Comparison of ENCODE assay signal across 8 cellular contexts in genomic region chr1:78003882-78004718, GRCh38. TPM values are rescaled to one million over a fixed set of nuclear protein-coding genes. Genes with fewer than 3 reads are reported as not detected.
DNase-seq lines count a peak whose midpoint lies in the region; ATAC-seq and TF ChIP-seq lines count a peak whose summit lies in the region.

No MANE protein-coding gene starts in this region.

- H3K9me3 ChIP-seq in SK-N-SH (no peaks in the 10 kb centered on the region), right cardiac atrium (ENCODE audit: control insufficient read depth, low read length) (no peaks in the 10 kb centered on the region)

- intact Hi-C loops in right cardiac atrium (cut with DNase I), result no loop called here

- H3K4me1 ChIP-seq in SK-N-SH (ENCODE audit: control insufficient read depth in 1 of 2, insufficient read depth in 2 of 2, low read depth in 1 of 2, low read length in 1 of 2) (peaks cover 6 to 8% of the 10 kb centered on the region in 2 experiments; a peak in 2 of 4 replicates), right cardiac atrium (ENCODE audit: control insufficient read depth, insufficient read depth, low read length) (no peaks in the 10 kb centered on the region)

- TF ChIP-seq CTCF in SK-N-SH (IDR thresholded peaks at IDR 0.05) (no peak), retinal pigment epithelial cell (conservative IDR thresholded peaks at IDR 0.05; ENCODE audit: low read depth, low read length) (no peak)

- CTCF ChIA-PET in SK-N-SH (lab: Yijun Ruan, JAX), result interaction anchor here (1.3 to 2.8 kb wide), 4 partner anchors 9 to 603 kb away, joined by 3 to 16 read pairs (median 8); no protein-coding TSS in a partner anchor

- ATAC-seq in GM21528 (IDR thresholded peaks at IDR 0.05; ENCODE audit: low FRiP score, unreplicated experiment) (peak; percentile 49), right cardiac atrium (peak; percentile 84 to 88)

- H2AFZ ChIP-seq in SK-N-SH (ENCODE audit: low read depth), result peak overlapping the region; percentile 75; the same call in 1 of the 2 replicates

- peaks cover 40% of the 10 kb centered on the region for H3F3A ChIP-seq in SK-N-SH (replicated peaks; ENCODE audit: insufficient read depth)

- POLR2A ChIA-PET in SK-N-SH (lab: Yijun Ruan, JAX), result interaction anchor here (0.8 to 2.5 kb wide), 7 partner anchors 9 to 224 kb away, joined by 3 to 26 read pairs (median 6); partner anchors contain the start of gene FUBP1

- H3K36me3 ChIP-seq in SK-N-SH (replicated peaks in 1 of 2; ENCODE audit: control insufficient read depth in 1 of 2, insufficient read depth in 2 of 2, low read length in 1 of 2), result peaks cover 0 to 5% of the 10 kb centered on the region in 2 experiments

- H3K4me2 ChIP-seq in SK-N-SH, result peak overlapping the region; percentile 71

- H3K27ac ChIP-seq in SK-N-SH (ENCODE audit: low read depth in 2 of 2, low read length in 1 of 2), result peak overlapping the region; percentile 90 to 95
- H3K27ac ChIP-seq in right cardiac atrium (ENCODE audit: low read length), result no peak overlapping the region

- DNase-seq in EL (peak; percentile 83), HUDEP-2 (lab: John Stamatoyannopoulos, UW; ENCODE audit: unreplicated experiment in 76 of 76) (peak in 70 of 76 experiments; percentile 8 to 89 (median 51)), SK-N-SH (peak; percentile 27), amniotic epithelial cell (ENCODE audit: low read depth) (peak; percentile 77), right cardiac atrium (peak; percentile 39 to 71 (median 65)), retinal pigment epithelial cell (ENCODE audit: low read depth) (no peak), NCI-H345 treated with DMSO at 0.1 percent for 48 hours (lab: John Stamatoyannopoulos, UW; ENCODE audit: unreplicated experiment) (no peak)

- TF ChIP-seq RAD21 in SK-N-SH (IDR thresholded peaks at IDR 0.05; ENCODE audit: low read length), result no peak

- H3K4me3 ChIP-seq in SK-N-SH (ENCODE audit: low read depth in 2 of 2, low read length in 1 of 2) (peak overlapping the region; percentile 62 to 70), right cardiac atrium (ENCODE audit: low read length) (peak overlapping the region; percentile 100), retinal pigment epithelial cell (ENCODE audit: low read length) (peak overlapping the region; percentile 54)

- TF ChIP-seq EP300 in SK-N-SH (IDR thresholded peaks at IDR 0.05; ENCODE audit: borderline replicate concordance in 1 of 2, low read depth in 1 of 2, low read length in 1 of 2), result no peak

- H3K27me3 ChIP-seq in SK-N-SH (ENCODE audit: insufficient read depth) (no peaks in the 10 kb centered on the region), right cardiac atrium (ENCODE audit: control insufficient read depth, insufficient read depth) (no peaks in the 10 kb centered on the region)

- 10% methylated on average over 8 of the region's 8 CpGs for WGBS in SK-N-SH (ENCODE audit: low lambda C conversion rate)
- WGBS in right cardiac atrium, result 4% methylated on average over 8 of the region's 8 CpGs

- no peaks in the 10 kb centered on the region; the same call in 1 of the 2 replicates for H4K20me1 ChIP-seq in SK-N-SH (ENCODE audit: insufficient read depth)

- H3K79me2 ChIP-seq in SK-N-SH (ENCODE audit: insufficient read depth), result peaks cover 58% of the 10 kb centered on the region

- no peaks in the 10 kb centered on the region for H3K9me2 ChIP-seq in SK-N-SH

- peak overlapping the region; percentile 96 for H3K9ac ChIP-seq in SK-N-SH

TF ChIP-seq in SK-N-SH, 30 proteins besides CTCF, POLR2A, EP300 and RAD21 (continues in another document):
- TF ChIP-seq NFIC (IDR thresholded peaks at IDR 0.05; ENCODE audit: borderline replicate concordance) (no peak), RXRA (IDR thresholded peaks at IDR 0.05; ENCODE audit: borderline replicate concordance, low read depth) (no peak), EZH2phosphoT487 (IDR thresholded peaks at IDR 0.05; ENCODE audit: borderline replicate concordance, low read depth) (no peak), SIN3A (IDR thresholded peaks at IDR 0.05; ENCODE audit: borderline replicate concordance, low read depth, low read length) (peak; percentile 86; the same call in 1 of the 2 replicates), TAF1 (IDR thresholded peaks at IDR 0.05; ENCODE audit: borderline replicate concordance, low read depth, low read length) (no peak), SMC3 (IDR thresholded peaks at IDR 0.05; ENCODE audit: low read depth, low read length) (no peak), CHD2 (IDR thresholded peaks at IDR 0.05; ENCODE audit: low read length, partially characterized antibody) (peak; percentile 23), FOSL2 (IDR thresholded peaks at IDR 0.05; ENCODE audit: borderline replicate concordance, low read depth) (0 out of 2 replicates have a peak, but pooled peaks have one; percentile 8), YY1 (IDR thresholded peaks at IDR 0.05; ENCODE audit: low read depth) (peak; percentile 36; the same call in 1 of the 2 replicates), NRF1 (IDR thresholded peaks at IDR 0.05; ENCODE audit: low read depth, low read length) (no peak), USF1 (IDR thresholded peaks at IDR 0.05; ENCODE audit: borderline replicate concordance, low read depth) (no peak), ZBTB33 (IDR thresholded peaks at IDR 0.05; ENCODE audit: borderline replicate concordance, low read depth) (no peak; the same call in 1 of the 2 replicates), PBX3 (IDR thresholded peaks at IDR 0.05) (no peak), RCOR1 (IDR thresholded peaks at IDR 0.05; ENCODE audit: low read length) (no peak), GATA2 (CRISPR knock-in tag; IDR thresholded peaks at IDR 0.05) (no peak), MAX (IDR thresholded peaks at IDR 0.05; ENCODE audit: low read depth) (peak; percentile 15; the same call in 1 of the 2 replicates), IRF3 (IDR thresholded peaks at IDR 0.05; ENCODE audit: low read depth, low read length) (0 out of 2 replicates have a peak, but pooled peaks have one; percentile 4), MXI1 (IDR thresholded peaks at IDR 0.05; ENCODE audit: low read depth, low read length) (no peak), MEF2A (IDR thresholded peaks at IDR 0.05; ENCODE audit: borderline replicate concordance, low read depth) (no peak), RFX5 (IDR thresholded peaks at IDR 0.05; ENCODE audit: low read length) (no peak)

RNA-seq across cellular contexts. Expression of gene DNAJB4, which starts 0.6 kb away (rescaled TPM):
- polyA plus RNA-seq in SK-N-SH (2012; rRNA removed) (13.5 and 17.5 TPM in 2 replicates), right cardiac atrium (46.9 TPM)
- 20.2 and 24.3 TPM in 2 replicates for polyA plus RNA-seq in SK-N-SH (2012; cell fraction: cytosol; rRNA removed)
- 7.3 and 18.3 TPM in 2 replicates for polyA plus RNA-seq in SK-N-SH (2012; cell fraction: nucleus; rRNA removed)
- total RNA-seq in right cardiac atrium, result 100 to 1,000 TPM in 2 of 4 donors, 10 to 100 TPM in 2; 71.2 to 106 (median 98.6) TPM

RNA-seq across cellular contexts. Expression of gene FUBP1, which starts 25.2 kb away (rescaled TPM):
- polyA plus RNA-seq in SK-N-SH (2012; rRNA removed), result 64.1 and 95.7 TPM in 2 replicates
- polyA plus RNA-seq in SK-N-SH (2012; cell fraction: cytosol; rRNA removed), result 59.1 and 60.1 TPM in 2 replicates
- 198 and 297 TPM in 2 replicates for polyA plus RNA-seq in SK-N-SH (2012; cell fraction: nucleus; rRNA removed)
- total RNA-seq in right cardiac atrium, result 10 to 100 TPM; 57.6 to 73.0 (median 58.9) TPM
- 39.5 TPM for polyA plus RNA-seq in right cardiac atrium

RNA-seq across cellular contexts. Expression of gene GIPC2, which starts 41.7 kb away (rescaled TPM):
- 0.02 TPM in 1 of 2 replicates, not detected in the other for polyA plus RNA-seq in SK-N-SH (2012; rRNA removed)
- 0.04 TPM in 2 replicates for polyA plus RNA-seq in SK-N-SH (2012; cell fraction: cytosol; rRNA removed)
- polyA plus RNA-seq in SK-N-SH (2012; cell fraction: nucleus; rRNA removed), result not detected in 2 replicates
- total RNA-seq in right cardiac atrium, result 1 to 10 TPM; 1.3 to 1.8 (median 1.7) TPM
- polyA plus RNA-seq in right cardiac atrium, result 1.5 TPM

Comparison
In these comparisons a context has a peak if more than half of its experiments do, and no peak if none do; other contexts are left out.
1. DNase-seq: peak in EL (single experiment), HUDEP-2 (70 of 76), SK-N-SH (single experiment), amniotic epithelial cell (single experiment) and right cardiac atrium (3 of 3); none in retinal pigment epithelial cell (single experiment) and NCI-H345 treated with DMSO at 0.1 percent for 48 hours (single experiment).
2. Peak in every context shown above with its lines, with median percentiles within 50 percentile points of each other: H3K4me3 ChIP-seq.